In the genomic region with DNA sequence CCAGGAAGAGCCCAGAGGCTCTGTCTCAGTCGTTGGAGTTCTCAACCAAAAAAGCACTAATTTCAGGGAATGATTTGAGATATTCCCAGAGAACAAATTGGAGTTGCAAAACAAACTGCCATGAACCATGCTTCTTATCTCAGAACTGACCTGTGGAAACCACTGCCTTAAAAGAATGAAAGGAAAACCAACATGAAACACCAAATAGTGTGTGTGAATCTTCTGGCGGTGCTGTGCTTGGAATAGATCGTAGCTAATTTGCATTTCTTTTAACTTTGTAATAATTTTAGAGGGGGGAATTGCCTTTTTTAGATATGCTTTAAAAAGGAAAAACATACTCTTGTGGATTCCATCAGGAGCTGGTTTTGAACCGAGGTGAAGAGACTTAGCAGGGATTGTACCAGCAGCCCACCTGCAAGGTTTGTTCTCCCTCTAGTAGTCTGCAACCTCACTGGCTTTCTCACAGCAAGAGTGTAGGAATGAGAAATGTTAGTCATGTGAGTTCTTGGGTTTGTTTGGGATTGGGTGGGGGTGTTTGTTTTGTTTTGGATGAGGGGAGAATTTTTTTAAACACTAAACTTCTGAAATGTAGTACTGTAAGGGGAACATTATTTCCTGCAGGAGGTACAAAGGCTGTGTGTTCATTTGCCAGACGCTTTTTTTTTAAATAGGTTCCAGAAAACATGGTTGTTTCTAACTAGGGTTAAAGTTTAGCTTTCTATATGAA, we compare ENCODE assay signal across 2 cellular contexts.
TF ChIP-seq lines count a peak whose summit lies in the region.

No MANE protein-coding gene starts in this region.

TF ChIP-seq in IMR-90, 13 proteins besides CTCF, POLR2A, EP300 and RAD21:
- TF ChIP-seq, protein P1, sequence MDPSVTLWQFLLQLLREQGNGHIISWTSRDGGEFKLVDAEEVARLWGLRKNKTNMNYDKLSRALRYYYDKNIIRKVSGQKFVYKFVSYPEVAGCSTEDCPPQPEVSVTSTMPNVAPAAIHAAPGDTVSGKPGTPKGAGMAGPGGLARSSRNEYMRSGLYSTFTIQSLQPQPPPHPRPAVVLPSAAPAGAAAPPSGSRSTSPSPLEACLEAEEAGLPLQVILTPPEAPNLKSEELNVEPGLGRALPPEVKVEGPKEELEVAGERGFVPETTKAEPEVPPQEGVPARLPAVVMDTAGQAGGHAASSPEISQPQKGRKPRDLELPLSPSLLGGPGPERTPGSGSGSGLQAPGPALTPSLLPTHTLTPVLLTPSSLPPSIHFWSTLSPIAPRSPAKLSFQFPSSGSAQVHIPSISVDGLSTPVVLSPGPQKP (IDR thresholded peaks at IDR 0.05; ENCODE audit: borderline replicate concordance, low read depth, low read length), result no peak
- no peak for TF ChIP-seq BHLHE40 (IDR thresholded peaks at IDR 0.05; ENCODE audit: low read depth, low read length)
- no peak for TF ChIP-seq MAZ (IDR thresholded peaks at IDR 0.05; ENCODE audit: borderline replicate concordance, low read depth, low read length)
- no peak for TF ChIP-seq RCOR1 (IDR thresholded peaks at IDR 0.05; ENCODE audit: insufficient replicate concordance, low read length)
- no peak for TF ChIP-seq NFE2L2 (IDR thresholded peaks at IDR 0.05; ENCODE audit: low read depth, low read length)
- TF ChIP-seq MXI1 (IDR thresholded peaks at IDR 0.05; ENCODE audit: borderline replicate concordance, low read depth, low read length), result no peak
- no peak for TF ChIP-seq CEBPB (IDR thresholded peaks at IDR 0.05; ENCODE audit: low read depth, low read length)
- TF ChIP-seq MAFK (IDR thresholded peaks at IDR 0.05; ENCODE audit: low read depth, low read length), result no peak
- TF ChIP-seq FOS (IDR thresholded peaks at IDR 0.05; ENCODE audit: low read depth, low read length), result no peak
- TF ChIP-seq SMC3 (IDR thresholded peaks at IDR 0.05; ENCODE audit: low read depth, low read length), result no peak
- TF ChIP-seq RFX5 (IDR thresholded peaks at IDR 0.05; ENCODE audit: low read depth, low read length), result no peak
- TF ChIP-seq, protein P2, sequence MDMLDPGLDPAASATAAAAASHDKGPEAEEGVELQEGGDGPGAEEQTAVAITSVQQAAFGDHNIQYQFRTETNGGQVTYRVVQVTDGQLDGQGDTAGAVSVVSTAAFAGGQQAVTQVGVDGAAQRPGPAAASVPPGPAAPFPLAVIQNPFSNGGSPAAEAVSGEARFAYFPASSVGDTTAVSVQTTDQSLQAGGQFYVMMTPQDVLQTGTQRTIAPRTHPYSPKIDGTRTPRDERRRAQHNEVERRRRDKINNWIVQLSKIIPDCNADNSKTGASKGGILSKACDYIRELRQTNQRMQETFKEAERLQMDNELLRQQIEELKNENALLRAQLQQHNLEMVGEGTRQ (IDR thresholded peaks at IDR 0.05; ENCODE audit: low read depth, low read length), result no peak
- TF ChIP-seq CHD1 (IDR thresholded peaks at IDR 0.05; ENCODE audit: low read depth, low read length), result no peak

TF ChIP-seq in HepG2, 621 proteins besides CTCF, POLR2A, EP300 and RAD21 (continues in another document):
- TF ChIP-seq ZSCAN12 (CRISPR knock-in tag; IDR thresholded peaks at IDR 0.05) (0 out of 2 replicates have a peak, but pooled peaks have one; percentile 22), ZFY (CRISPR knock-in tag; IDR thresholded peaks at IDR 0.05) (no peak), MXD4 (CRISPR knock-in tag; IDR thresholded peaks at IDR 0.05) (no peak), NFATC3 (CRISPR knock-in tag; IDR thresholded peaks at IDR 0.05) (no peak), ZKSCAN1 (IDR thresholded peaks at IDR 0.05; ENCODE audit: low read length) (no peak), ZNF121 (CRISPR knock-in tag; IDR thresholded peaks at IDR 0.05) (no peak), NKX3-1 (CRISPR knock-in tag; IDR thresholded peaks at IDR 0.05) (no peak), JARID2 (CRISPR knock-in tag; IDR thresholded peaks at IDR 0.05; ENCODE audit: insufficient replicate concordance) (no peak), PAX8 (CRISPR knock-in tag; IDR thresholded peaks at IDR 0.05; ENCODE audit: borderline replicate concordance) (no peak), HNRNPH1 (optimal IDR thresholded peaks at IDR 0.05; ENCODE audit: low read depth, low read length) (no peak), ISL2 (CRISPR knock-in tag; IDR thresholded peaks at IDR 0.05) (peak; percentile 72), ZNF180 (CRISPR knock-in tag; IDR thresholded peaks at IDR 0.05; ENCODE audit: borderline replicate concordance, low read depth) (no peak), ZNF207 (IDR thresholded peaks at IDR 0.05; ENCODE audit: borderline replicate concordance) (no peak), ZMAT3 (CRISPR knock-in tag; conservative IDR thresholded peaks at IDR 0.05) (no peak), ZNF44 (CRISPR knock-in tag; IDR thresholded peaks at IDR 0.05) (no peak), ZMYM2 (CRISPR knock-in tag; IDR thresholded peaks at IDR 0.05) (no peak), AKAP8 (CRISPR knock-in tag; IDR thresholded peaks at IDR 0.05) (no peak), NFKB2 (CRISPR knock-in tag; IDR thresholded peaks at IDR 0.05; ENCODE audit: borderline replicate concordance) (no peak), IRF2 (CRISPR knock-in tag; IDR thresholded peaks at IDR 0.05) (no peak), ZFP62 (CRISPR knock-in tag; IDR thresholded peaks at IDR 0.05) (no peak), MXI1 (IDR thresholded peaks at IDR 0.05; ENCODE audit: borderline replicate concordance, low read depth, low read length) (no peak)
- TF ChIP-seq, protein P3, sequence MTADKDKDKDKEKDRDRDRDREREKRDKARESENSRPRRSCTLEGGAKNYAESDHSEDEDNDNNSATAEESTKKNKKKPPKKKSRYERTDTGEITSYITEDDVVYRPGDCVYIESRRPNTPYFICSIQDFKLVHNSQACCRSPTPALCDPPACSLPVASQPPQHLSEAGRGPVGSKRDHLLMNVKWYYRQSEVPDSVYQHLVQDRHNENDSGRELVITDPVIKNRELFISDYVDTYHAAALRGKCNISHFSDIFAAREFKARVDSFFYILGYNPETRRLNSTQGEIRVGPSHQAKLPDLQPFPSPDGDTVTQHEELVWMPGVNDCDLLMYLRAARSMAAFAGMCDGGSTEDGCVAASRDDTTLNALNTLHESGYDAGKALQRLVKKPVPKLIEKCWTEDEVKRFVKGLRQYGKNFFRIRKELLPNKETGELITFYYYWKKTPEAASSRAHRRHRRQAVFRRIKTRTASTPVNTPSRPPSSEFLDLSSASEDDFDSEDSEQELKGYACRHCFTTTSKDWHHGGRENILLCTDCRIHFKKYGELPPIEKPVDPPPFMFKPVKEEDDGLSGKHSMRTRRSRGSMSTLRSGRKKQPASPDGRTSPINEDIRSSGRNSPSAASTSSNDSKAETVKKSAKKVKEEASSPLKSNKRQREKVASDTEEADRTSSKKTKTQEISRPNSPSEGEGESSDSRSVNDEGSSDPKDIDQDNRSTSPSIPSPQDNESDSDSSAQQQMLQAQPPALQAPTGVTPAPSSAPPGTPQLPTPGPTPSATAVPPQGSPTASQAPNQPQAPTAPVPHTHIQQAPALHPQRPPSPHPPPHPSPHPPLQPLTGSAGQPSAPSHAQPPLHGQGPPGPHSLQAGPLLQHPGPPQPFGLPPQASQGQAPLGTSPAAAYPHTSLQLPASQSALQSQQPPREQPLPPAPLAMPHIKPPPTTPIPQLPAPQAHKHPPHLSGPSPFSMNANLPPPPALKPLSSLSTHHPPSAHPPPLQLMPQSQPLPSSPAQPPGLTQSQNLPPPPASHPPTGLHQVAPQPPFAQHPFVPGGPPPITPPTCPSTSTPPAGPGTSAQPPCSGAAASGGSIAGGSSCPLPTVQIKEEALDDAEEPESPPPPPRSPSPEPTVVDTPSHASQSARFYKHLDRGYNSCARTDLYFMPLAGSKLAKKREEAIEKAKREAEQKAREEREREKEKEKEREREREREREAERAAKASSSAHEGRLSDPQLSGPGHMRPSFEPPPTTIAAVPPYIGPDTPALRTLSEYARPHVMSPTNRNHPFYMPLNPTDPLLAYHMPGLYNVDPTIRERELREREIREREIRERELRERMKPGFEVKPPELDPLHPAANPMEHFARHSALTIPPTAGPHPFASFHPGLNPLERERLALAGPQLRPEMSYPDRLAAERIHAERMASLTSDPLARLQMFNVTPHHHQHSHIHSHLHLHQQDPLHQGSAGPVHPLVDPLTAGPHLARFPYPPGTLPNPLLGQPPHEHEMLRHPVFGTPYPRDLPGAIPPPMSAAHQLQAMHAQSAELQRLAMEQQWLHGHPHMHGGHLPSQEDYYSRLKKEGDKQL (CRISPR knock-in tag; IDR thresholded peaks at IDR 0.05; ENCODE audit: low read depth), result no peak
- TF ChIP-seq, protein P4, sequence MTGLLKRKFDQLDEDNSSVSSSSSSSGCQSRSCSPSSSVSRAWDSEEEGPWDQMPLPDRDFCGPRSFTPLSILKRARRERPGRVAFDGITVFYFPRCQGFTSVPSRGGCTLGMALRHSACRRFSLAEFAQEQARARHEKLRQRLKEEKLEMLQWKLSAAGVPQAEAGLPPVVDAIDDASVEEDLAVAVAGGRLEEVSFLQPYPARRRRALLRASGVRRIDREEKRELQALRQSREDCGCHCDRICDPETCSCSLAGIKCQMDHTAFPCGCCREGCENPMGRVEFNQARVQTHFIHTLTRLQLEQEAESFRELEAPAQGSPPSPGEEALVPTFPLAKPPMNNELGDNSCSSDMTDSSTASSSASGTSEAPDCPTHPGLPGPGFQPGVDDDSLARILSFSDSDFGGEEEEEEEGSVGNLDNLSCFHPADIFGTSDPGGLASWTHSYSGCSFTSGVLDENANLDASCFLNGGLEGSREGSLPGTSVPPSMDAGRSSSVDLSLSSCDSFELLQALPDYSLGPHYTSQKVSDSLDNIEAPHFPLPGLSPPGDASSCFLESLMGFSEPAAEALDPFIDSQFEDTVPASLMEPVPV (CRISPR knock-in tag; IDR thresholded peaks at IDR 0.05), result no peak
- TF ChIP-seq, protein P5, sequence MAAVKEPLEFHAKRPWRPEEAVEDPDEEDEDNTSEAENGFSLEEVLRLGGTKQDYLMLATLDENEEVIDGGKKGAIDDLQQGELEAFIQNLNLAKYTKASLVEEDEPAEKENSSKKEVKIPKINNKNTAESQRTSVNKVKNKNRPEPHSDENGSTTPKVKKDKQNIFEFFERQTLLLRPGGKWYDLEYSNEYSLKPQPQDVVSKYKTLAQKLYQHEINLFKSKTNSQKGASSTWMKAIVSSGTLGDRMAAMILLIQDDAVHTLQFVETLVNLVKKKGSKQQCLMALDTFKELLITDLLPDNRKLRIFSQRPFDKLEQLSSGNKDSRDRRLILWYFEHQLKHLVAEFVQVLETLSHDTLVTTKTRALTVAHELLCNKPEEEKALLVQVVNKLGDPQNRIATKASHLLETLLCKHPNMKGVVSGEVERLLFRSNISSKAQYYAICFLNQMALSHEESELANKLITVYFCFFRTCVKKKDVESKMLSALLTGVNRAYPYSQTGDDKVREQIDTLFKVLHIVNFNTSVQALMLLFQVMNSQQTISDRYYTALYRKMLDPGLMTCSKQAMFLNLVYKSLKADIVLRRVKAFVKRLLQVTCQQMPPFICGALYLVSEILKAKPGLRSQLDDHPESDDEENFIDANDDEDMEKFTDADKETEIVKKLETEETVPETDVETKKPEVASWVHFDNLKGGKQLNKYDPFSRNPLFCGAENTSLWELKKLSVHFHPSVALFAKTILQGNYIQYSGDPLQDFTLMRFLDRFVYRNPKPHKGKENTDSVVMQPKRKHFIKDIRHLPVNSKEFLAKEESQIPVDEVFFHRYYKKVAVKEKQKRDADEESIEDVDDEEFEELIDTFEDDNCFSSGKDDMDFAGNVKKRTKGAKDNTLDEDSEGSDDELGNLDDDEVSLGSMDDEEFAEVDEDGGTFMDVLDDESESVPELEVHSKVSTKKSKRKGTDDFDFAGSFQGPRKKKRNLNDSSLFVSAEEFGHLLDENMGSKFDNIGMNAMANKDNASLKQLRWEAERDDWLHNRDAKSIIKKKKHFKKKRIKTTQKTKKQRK (IDR thresholded peaks at IDR 0.05; ENCODE audit: low read length), result no peak
- TF ChIP-seq, protein P6, sequence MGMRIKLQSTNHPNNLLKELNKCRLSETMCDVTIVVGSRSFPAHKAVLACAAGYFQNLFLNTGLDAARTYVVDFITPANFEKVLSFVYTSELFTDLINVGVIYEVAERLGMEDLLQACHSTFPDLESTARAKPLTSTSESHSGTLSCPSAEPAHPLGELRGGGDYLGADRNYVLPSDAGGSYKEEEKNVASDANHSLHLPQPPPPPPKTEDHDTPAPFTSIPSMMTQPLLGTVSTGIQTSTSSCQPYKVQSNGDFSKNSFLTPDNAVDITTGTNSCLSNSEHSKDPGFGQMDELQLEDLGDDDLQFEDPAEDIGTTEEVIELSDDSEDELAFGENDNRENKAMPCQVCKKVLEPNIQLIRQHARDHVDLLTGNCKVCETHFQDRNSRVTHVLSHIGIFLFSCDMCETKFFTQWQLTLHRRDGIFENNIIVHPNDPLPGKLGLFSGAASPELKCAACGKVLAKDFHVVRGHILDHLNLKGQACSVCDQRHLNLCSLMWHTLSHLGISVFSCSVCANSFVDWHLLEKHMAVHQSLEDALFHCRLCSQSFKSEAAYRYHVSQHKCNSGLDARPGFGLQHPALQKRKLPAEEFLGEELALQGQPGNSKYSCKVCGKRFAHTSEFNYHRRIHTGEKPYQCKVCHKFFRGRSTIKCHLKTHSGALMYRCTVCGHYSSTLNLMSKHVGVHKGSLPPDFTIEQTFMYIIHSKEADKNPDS (CRISPR knock-in tag; IDR thresholded peaks at IDR 0.05), result no peak
- TF ChIP-seq, protein P7, sequence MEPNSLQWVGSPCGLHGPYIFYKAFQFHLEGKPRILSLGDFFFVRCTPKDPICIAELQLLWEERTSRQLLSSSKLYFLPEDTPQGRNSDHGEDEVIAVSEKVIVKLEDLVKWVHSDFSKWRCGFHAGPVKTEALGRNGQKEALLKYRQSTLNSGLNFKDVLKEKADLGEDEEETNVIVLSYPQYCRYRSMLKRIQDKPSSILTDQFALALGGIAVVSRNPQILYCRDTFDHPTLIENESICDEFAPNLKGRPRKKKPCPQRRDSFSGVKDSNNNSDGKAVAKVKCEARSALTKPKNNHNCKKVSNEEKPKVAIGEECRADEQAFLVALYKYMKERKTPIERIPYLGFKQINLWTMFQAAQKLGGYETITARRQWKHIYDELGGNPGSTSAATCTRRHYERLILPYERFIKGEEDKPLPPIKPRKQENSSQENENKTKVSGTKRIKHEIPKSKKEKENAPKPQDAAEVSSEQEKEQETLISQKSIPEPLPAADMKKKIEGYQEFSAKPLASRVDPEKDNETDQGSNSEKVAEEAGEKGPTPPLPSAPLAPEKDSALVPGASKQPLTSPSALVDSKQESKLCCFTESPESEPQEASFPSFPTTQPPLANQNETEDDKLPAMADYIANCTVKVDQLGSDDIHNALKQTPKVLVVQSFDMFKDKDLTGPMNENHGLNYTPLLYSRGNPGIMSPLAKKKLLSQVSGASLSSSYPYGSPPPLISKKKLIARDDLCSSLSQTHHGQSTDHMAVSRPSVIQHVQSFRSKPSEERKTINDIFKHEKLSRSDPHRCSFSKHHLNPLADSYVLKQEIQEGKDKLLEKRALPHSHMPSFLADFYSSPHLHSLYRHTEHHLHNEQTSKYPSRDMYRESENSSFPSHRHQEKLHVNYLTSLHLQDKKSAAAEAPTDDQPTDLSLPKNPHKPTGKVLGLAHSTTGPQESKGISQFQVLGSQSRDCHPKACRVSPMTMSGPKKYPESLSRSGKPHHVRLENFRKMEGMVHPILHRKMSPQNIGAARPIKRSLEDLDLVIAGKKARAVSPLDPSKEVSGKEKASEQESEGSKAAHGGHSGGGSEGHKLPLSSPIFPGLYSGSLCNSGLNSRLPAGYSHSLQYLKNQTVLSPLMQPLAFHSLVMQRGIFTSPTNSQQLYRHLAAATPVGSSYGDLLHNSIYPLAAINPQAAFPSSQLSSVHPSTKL (CRISPR knock-in tag; IDR thresholded peaks at IDR 0.05), result peak; percentile 78
- TF ChIP-seq, protein P8, sequence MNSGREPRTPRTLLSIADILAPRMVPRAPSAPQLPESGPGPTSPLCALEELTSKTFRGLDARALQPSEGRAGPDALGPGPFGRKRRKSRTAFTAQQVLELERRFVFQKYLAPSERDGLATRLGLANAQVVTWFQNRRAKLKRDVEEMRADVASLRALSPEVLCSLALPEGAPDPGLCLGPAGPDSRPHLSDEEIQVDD (CRISPR knock-in tag; IDR thresholded peaks at IDR 0.05; ENCODE audit: borderline replicate concordance), result no peak
- TF ChIP-seq, protein P9, sequence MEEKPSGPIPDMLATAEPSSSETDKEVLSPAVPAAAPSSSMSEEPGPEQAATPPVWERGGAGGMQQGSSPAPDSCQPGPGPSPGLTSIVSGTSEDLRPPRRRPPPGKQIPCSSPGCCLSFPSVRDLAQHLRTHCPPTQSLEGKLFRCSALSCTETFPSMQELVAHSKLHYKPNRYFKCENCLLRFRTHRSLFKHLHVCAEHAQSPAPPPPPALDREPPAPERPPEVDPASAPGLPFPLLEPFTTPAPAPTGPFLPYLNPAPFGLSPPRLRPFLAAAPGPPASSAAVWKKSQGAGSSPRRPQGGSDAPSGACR (CRISPR knock-in tag; IDR thresholded peaks at IDR 0.05), result no peak
